ENCODE assay signal across 7 cellular contexts in the genomic region with DNA sequence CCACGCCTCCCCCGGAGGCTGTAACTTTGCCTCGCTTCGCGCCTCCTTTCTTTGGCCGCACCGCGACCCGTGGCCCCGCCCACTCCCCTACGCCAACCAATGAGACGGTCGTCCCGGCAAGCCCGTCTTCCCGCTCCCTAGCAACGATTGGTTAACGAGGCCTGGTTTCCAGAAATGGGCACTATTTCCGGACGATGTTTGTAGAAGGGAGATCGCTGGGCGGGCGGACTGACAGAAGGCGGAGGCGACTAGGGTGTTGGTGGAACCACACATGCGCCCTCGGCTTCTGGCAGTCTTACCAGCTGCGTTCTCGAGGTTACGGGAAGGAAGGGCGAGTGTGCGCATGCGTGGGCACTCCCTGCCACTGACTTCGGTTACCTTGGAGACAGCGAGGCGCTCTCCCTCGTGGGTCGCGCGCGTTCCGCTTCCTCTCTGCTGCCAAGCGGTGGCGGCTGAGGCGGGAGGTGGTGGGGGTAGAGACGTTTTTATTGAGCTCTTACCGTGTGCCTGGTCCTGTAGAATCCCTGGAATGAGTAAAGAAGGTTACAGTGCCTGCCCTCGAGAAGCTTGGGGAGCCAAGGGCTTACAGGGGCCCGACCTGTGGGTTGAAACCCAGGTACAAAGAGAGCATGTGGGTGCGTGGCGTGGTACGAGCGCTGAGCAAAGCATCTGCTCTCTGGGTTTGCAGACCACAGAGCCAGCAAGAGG. TPM values are rescaled to one million over a fixed set of nuclear protein-coding genes. Genes with fewer than 3 reads are reported as not detected.
A peak's percentile ranks its signal among the peaks of the same experiment; 100 is the strongest.
DNase-seq lines count a peak whose midpoint lies in the region; ATAC-seq and TF ChIP-seq lines count a peak whose summit lies in the region.

No MANE protein-coding gene starts in this region.

- no peaks in the 10 kb centered on the region for H3K9me2 ChIP-seq in hepatocyte (replicated peaks; ENCODE audit: insufficient read depth)

- H3K9me3 ChIP-seq in hepatocyte (ENCODE audit: low read depth): no peaks in the 10 kb centered on the region

- no peak for TF ChIP-seq CTCF in astrocyte of the spinal cord (IDR thresholded peaks at IDR 0.05; ENCODE audit: low read depth, low read length)
- no peak for TF ChIP-seq CTCF in hepatocyte (IDR thresholded peaks at IDR 0.05; ENCODE audit: poor library complexity)

- H3K27ac ChIP-seq in hepatocyte: peak overlapping the region; percentile 69

- ATAC-seq in GM18511 (IDR thresholded peaks at IDR 0.05; ENCODE audit: unreplicated experiment) (peak; percentile 71), HG03025 (IDR thresholded peaks at IDR 0.05; ENCODE audit: low FRiP score, unreplicated experiment) (peak; percentile 68)

- no peaks in the 10 kb centered on the region for H3K27me3 ChIP-seq in hepatocyte

- peaks cover 37% of the 10 kb centered on the region for H3K79me2 ChIP-seq in hepatocyte

- peak overlapping the region; percentile 24 for H2AFZ ChIP-seq in hepatocyte

- peaks cover 44% of the 10 kb centered on the region for H3K4me1 ChIP-seq in hepatocyte (ENCODE audit: insufficient read depth)

- no peaks in the 10 kb centered on the region for H3K36me3 ChIP-seq in hepatocyte (replicated peaks; ENCODE audit: insufficient read depth, low read depth)

- DNase-seq in NCI-H2029 treated with DMSO at 0.1 percent for 48 hours (lab: John Stamatoyannopoulos, UW): peak; percentile 95
- peak; percentile 99 for DNase-seq in T1000 (lab: John Stamatoyannopoulos, UW)
- peak; percentile 100 for DNase-seq in astrocyte of the spinal cord (ENCODE audit: low read depth, low spot score)
- peak; percentile 100 for DNase-seq in hepatocyte (ENCODE audit: low spot score)
- DNase-seq in renal cortical epithelial cell (ENCODE audit: low read depth): peak; percentile 100

- H3K4me3 ChIP-seq in astrocyte of the spinal cord (ENCODE audit: low read depth, low read length): peak overlapping the region; percentile 30
- no peak overlapping the region for H3K4me3 ChIP-seq in hepatocyte

- H4K20me1 ChIP-seq in hepatocyte (ENCODE audit: insufficient read depth, poor library complexity, severe bottlenecking): peaks cover 7% of the 10 kb centered on the region

- WGBS in hepatocyte (ENCODE audit: low lambda C conversion rate, missing lambda C conversion rate): 1% methylated on average over 45 of the region's 53 CpGs

- in situ Hi-C loops in astrocyte of the spinal cord (cut with HindIII; ENCODE audit: low sequenced_read_pairs): no loop called here

- peak overlapping the region; percentile 79 for H3K4me2 ChIP-seq in hepatocyte

RNA-seq across cellular contexts. Expression of gene MAP3K14, which starts 0.4 kb away (rescaled TPM):
- 2.3 and 3.0 TPM in 2 replicates for total RNA-seq in hepatocyte
- 3.0 TPM in 2 replicates for polyA plus RNA-seq in hepatocyte
- total RNA-seq in renal cortical epithelial cell: 3.1 and 9.9 TPM in 2 replicates

RNA-seq across cellular contexts. Expression of gene SPATA32, which starts 55.4 kb away (rescaled TPM):
- total RNA-seq in hepatocyte (not detected in 2 replicates), renal cortical epithelial cell (0.10 TPM in 1 of 2 replicates, not detected in the other)
- 0.19 and 0.31 TPM in 2 replicates for polyA plus RNA-seq in hepatocyte
